ENCODE assay signal across 8 cellular contexts in the genomic region with DNA sequence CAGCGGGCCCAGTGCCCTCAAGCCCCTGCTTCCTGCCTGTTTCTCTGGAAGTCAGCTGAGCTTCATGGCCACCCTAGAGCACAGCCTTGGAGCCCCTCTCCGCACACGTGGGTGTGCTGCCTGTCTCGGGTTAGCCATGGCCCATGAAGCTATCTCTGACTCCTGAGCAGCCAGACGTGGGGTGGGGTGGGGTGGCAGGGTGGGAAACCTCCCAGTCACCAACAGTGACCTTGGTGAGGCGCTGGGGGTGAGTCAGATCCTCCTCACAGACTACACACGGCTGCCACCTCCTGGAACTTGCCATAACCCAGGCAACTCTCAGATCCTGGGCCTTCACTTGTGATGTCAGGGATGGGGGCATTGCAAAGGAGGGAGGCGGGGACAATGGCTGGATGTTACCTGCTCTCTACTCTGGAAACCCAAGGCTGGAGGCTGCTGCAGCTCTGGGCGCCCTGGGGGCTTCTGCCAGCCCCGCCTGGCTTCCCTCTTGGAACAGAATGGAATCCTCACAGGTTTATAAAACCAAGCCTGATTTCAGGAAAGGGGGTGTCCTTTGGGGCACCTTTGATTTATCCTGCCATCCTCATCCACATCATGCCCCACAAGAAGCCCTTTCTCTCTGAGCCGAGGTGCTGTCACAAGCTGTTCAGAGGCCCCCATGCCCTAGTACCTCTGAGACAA.
DNase-seq lines count a peak whose midpoint lies in the region; ATAC-seq, FAIRE-seq and TF ChIP-seq lines count a peak whose summit lies in the region.

No MANE protein-coding gene starts in this region.

- no peak overlapping the region for H3K23ac ChIP-seq in mesendoderm (ENCODE audit: low read length)

- H2BK15ac ChIP-seq in mesendoderm (replicated peaks; ENCODE audit: low read depth) = no peak overlapping the region

- H3K79me1 ChIP-seq in mesendoderm (ENCODE audit: low read length) = no peaks in the 10 kb centered on the region

- TF ChIP-seq EP300 in A549 (IDR thresholded peaks at IDR 0.05) = no peak

- H3K9ac ChIP-seq in OCI-LY3 (ENCODE audit: low read length) (peak overlapping the region; percentile 27; the same call in 1 of the 2 replicates), mesendoderm (ENCODE audit: low read length) (peak overlapping the region; percentile 22)

- 18% methylated on average over 3 of the region's 11 CpGs for WGBS in A549 (ENCODE audit: missing lambda C conversion rate)
- no CpG with 5 or more reads among the region's 11 CpGs for WGBS in mesendoderm (ENCODE audit: extremely low coverage, insufficient coverage, low lambda C conversion rate)

- CTCF ChIA-PET in A549 (lab: Yijun Ruan, JAX) = interaction anchor here (0.6 to 9.4 kb wide), 30 partner anchors 11 to 437 kb away, joined by 3 to 163 read pairs (median 4); partner anchors contain the start of genes ADAMTS15 and ADAMTS8

- peaks cover 13% of the 10 kb centered on the region for H3K4me1 ChIP-seq in A549
- peaks cover 47% of the 10 kb centered on the region for H3K4me1 ChIP-seq in OCI-LY3 (ENCODE audit: low read length)
- H3K4me1 ChIP-seq in mesendoderm (ENCODE audit: control insufficient read depth, low read depth, low read length) = peaks cover 3% of the 10 kb centered on the region

- FAIRE-seq in A549 (lab: Jason Lieb, UNC) (no peak), GM12892 (lab: Jason Lieb, UNC) (peak; percentile 81)

- H3K9me3 ChIP-seq in A549 (no peaks in the 10 kb centered on the region), OCI-LY3 (ENCODE audit: insufficient read depth, low read length) (no peaks in the 10 kb centered on the region)

- TF ChIP-seq POLR2A in A549 (IDR thresholded peaks at IDR 0.05; ENCODE audit: low read length) (no peak), GM12892 (IDR thresholded peaks at IDR 0.05; ENCODE audit: low read depth, low read length) (no peak)

- peak overlapping the region; percentile 40; the same call in 2 of the 3 replicates for H3K4me2 ChIP-seq in A549
- no peak overlapping the region for H3K4me2 ChIP-seq in OCI-LY3 (ENCODE audit: low read length)
- H3K4me2 ChIP-seq in mesendoderm (ENCODE audit: low read length) = no peak overlapping the region

- peak overlapping the region; percentile 86 for H3K56ac ChIP-seq in mesendoderm (ENCODE audit: low read length)

- ATAC-seq in A549 = peak; percentile 98 to 99

- no peaks in the 10 kb centered on the region for H4K20me1 ChIP-seq in OCI-LY3 (ENCODE audit: insufficient read depth, low read length)

- peak; percentile 89 to 93 for TF ChIP-seq RAD21 in A549 (conservative IDR thresholded peaks at IDR 0.05 in 1 of 2, IDR thresholded peaks at IDR 0.05 in 1 of 2)

- H2AK5ac ChIP-seq in mesendoderm (ENCODE audit: low read length) = no peak overlapping the region

- peak overlapping the region; percentile 64; the same call in 1 of the 2 replicates for H2AFZ ChIP-seq in OCI-LY3 (ENCODE audit: low read depth, low read length)

- TF ChIP-seq CTCF in A549 (IDR thresholded peaks at IDR 0.05) = peak; percentile 62
- peak; percentile 72 for TF ChIP-seq CTCF in OCI-LY3 (IDR thresholded peaks at IDR 0.05; ENCODE audit: low read depth, low read length)

- peak overlapping the region; percentile 12 for H3K18ac ChIP-seq in mesendoderm (ENCODE audit: low read length)

- DNase-seq in A549 (ENCODE audit: low read depth in 1 of 2, low spot score in 1 of 2) = peak; percentile 69 to 80
- DNase-seq in GM12892 (ENCODE audit: insufficient read length) = no peak
- peak; percentile 30 to 64 for DNase-seq in dermis microvascular lymphatic vessel endothelial cell (ENCODE audit: low read depth in 2 of 2)
- DNase-seq in mesendoderm = peak; percentile 96
- DNase-seq in COR-L47 (lab: John Stamatoyannopoulos, UW) = no peak
- no peak for DNase-seq in T-helper 9 cell
- no peak for DNase-seq in GDM1 (lab: John Stamatoyannopoulos, UW)

- no peak overlapping the region for H2BK120ac ChIP-seq in mesendoderm (ENCODE audit: low read depth, low read length)

- no peaks in the 10 kb centered on the region for H3K79me2 ChIP-seq in OCI-LY3 (ENCODE audit: low read length)
- no peaks in the 10 kb centered on the region for H3K79me2 ChIP-seq in mesendoderm (ENCODE audit: control insufficient read depth, insufficient read depth, low read length)

- H4K8ac ChIP-seq in mesendoderm (ENCODE audit: low read depth, low read length) = no peak overlapping the region

- H3K4me3 ChIP-seq in A549 (no peak overlapping the region), OCI-LY3 (ENCODE audit: low read length) (no peak overlapping the region), mesendoderm (ENCODE audit: low read length) (no peak overlapping the region)

- H4K5ac ChIP-seq in mesendoderm (ENCODE audit: low read length) = no peak overlapping the region

- no peaks in the 10 kb centered on the region for H3K27me3 ChIP-seq in OCI-LY3 (ENCODE audit: low read depth, low read length)
- H3K27me3 ChIP-seq in mesendoderm (ENCODE audit: insufficient read depth, low read length, poor library complexity) = no peaks in the 10 kb centered on the region

- peak overlapping the region; percentile 74 to 91 for H3K27ac ChIP-seq in A549
- no peak overlapping the region for H3K27ac ChIP-seq in OCI-LY3 (ENCODE audit: low read length)
- H3K27ac ChIP-seq in mesendoderm (ENCODE audit: low read depth, low read length) = no peak overlapping the region

- H3K4ac ChIP-seq in mesendoderm (ENCODE audit: low read depth, low read length) = no peak overlapping the region

- POLR2A ChIA-PET in A549 (lab: Yijun Ruan, JAX) = no interaction called here

- peak overlapping the region; percentile 39 for H2BK5ac ChIP-seq in mesendoderm (ENCODE audit: low read length)

- no peaks in the 10 kb centered on the region for H3K36me3 ChIP-seq in OCI-LY3 (replicated peaks; ENCODE audit: low read depth, low read length)
- H3K36me3 ChIP-seq in mesendoderm (ENCODE audit: control insufficient read depth, insufficient read depth, low read length) = no peaks in the 10 kb centered on the region

TF ChIP-seq in A549, 52 proteins besides CTCF, POLR2A, EP300 and RAD21:
- TF ChIP-seq FOSL2 (IDR thresholded peaks at IDR 0.05) = 0 out of 2 replicates have a peak, but pooled peaks have one; percentile 38
- TF ChIP-seq FOSL2 (CRISPR knock-in tag; IDR thresholded peaks at IDR 0.05) = peak; percentile 82
- no peak for TF ChIP-seq POLR2AphosphoS2 (conservative IDR thresholded peaks at IDR 0.05; ENCODE audit: low read length)
- no peak for TF ChIP-seq RNF2 (IDR thresholded peaks at IDR 0.05; ENCODE audit: borderline replicate concordance, low read depth)
- no peak for TF ChIP-seq CHD2 (IDR thresholded peaks at IDR 0.05; ENCODE audit: low read length, partially characterized antibody)
- TF ChIP-seq TFCP2L1 (CRISPR knock-in tag; IDR thresholded peaks at IDR 0.05) = no peak
- no peak for TF ChIP-seq BCL3 (IDR thresholded peaks at IDR 0.05)
- TF ChIP-seq, protein P1, sequence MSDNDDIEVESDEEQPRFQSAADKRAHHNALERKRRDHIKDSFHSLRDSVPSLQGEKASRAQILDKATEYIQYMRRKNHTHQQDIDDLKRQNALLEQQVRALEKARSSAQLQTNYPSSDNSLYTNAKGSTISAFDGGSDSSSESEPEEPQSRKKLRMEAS (IDR thresholded peaks at IDR 0.05) = no peak
- no peak for TF ChIP-seq HMGXB4 (CRISPR knock-in tag; IDR thresholded peaks at IDR 0.05; ENCODE audit: borderline replicate concordance)
- TF ChIP-seq ZNF302 (CRISPR knock-in tag; IDR thresholded peaks at IDR 0.05) = no peak
- no peak for TF ChIP-seq TP53 (CRISPR knock-in tag; IDR thresholded peaks at IDR 0.05)
- TF ChIP-seq NPAS2 (CRISPR knock-in tag; IDR thresholded peaks at IDR 0.05; ENCODE audit: borderline replicate concordance) = no peak
- TF ChIP-seq ESRRA (IDR thresholded peaks at IDR 0.05; ENCODE audit: borderline replicate concordance, low read length) = peak; percentile 35; the same call in 1 of the 2 replicates
- TF ChIP-seq SMC3 (IDR thresholded peaks at IDR 0.05) = peak; percentile 95
- TF ChIP-seq JUNB (IDR thresholded peaks at IDR 0.05) = no peak
- no peak for TF ChIP-seq CBX8 (IDR thresholded peaks at IDR 0.05)
- no peak for TF ChIP-seq MAZ (IDR thresholded peaks at IDR 0.05; ENCODE audit: borderline replicate concordance, low read depth, low read length)
TF ChIP-seq in A549: peak in this region for 3.

Comparison
In these comparisons a context has a peak if more than half of its experiments do, and no peak if none do; other contexts are left out.
1. DNase-seq: peak in A549 (2 of 2), dermis microvascular lymphatic vessel endothelial cell (2 of 2) and mesendoderm (single experiment); none in GM12892 (single experiment), COR-L47 (single experiment), T-helper 9 cell (single experiment) and GDM1 (single experiment).
2. H3K27ac ChIP-seq: peak in A549 (2 of 2); none in OCI-LY3 (single experiment) and mesendoderm (single experiment).